ENCODE assay signal across 8 cellular contexts in the genomic region with DNA sequence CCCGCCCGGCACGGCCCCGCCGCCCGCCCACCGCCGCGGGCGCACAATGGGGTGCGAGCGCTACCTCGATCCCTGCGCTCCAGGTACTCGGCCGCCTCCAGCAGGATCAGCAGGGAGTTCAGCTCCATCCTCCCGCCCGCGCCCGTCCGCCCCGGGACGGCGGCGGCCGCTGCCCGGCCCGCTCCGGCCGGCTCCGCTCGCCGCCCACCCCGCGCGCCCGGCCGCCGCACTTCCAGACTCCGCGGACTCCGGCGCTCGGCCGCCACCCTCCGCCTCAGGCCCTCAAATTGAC. TPM values are rescaled to one million over a fixed set of nuclear protein-coding genes. Genes with fewer than 3 reads are reported as not detected.
DNase-seq lines count a peak whose midpoint lies in the region; ATAC-seq and TF ChIP-seq lines count a peak whose summit lies in the region.

A gene with protein sequence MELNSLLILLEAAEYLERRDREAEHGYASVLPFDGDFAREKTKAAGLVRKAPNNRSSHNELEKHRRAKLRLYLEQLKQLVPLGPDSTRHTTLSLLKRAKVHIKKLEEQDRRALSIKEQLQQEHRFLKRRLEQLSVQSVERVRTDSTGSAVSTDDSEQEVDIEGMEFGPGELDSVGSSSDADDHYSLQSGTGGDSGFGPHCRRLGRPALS (minus strand): TSS at position 257 of the 292 bp plus-strand sequence. CDS start 129 bp downstream, at position 128.

- H3K9ac ChIP-seq in ES-I3 (ENCODE audit: low read depth, low read length), result peak within 1 kb of the TSS; percentile 76; the same call in 1 of the 2 replicates

- H3K9me3 ChIP-seq in ES-I3 (ENCODE audit: control insufficient read depth, insufficient read depth, low read length), result no peaks in the 10 kb centered on the region
- H3K9me3 ChIP-seq in body of pancreas, result no peaks in the 10 kb centered on the region

- H3K36me3 ChIP-seq in ES-I3 (ENCODE audit: insufficient read depth, low read length) (no peaks in the 10 kb centered on the region), body of pancreas (replicated peaks in 1 of 2; ENCODE audit: insufficient read depth in 1 of 2, low read depth in 2 of 2) (no peaks in the 10 kb centered on the region)

- WGBS in body of pancreas, 2 donors, result 0% methylated on average over 9 of the region's 46 CpGs; no CpG with 5 or more reads in 1 of the 2 donors

- H3K4me3 ChIP-seq in body of pancreas, result peak within 1 kb of the TSS; percentile 46 to 92

- no peaks in the 10 kb centered on the region for H3K27me3 ChIP-seq in body of pancreas

- no peak for TF ChIP-seq CTCF in body of pancreas (IDR thresholded peaks at IDR 0.05)

- H3K27ac ChIP-seq in body of pancreas (peak within 1 kb of the TSS; percentile 75 to 91 (median 89)), substantia nigra (ENCODE audit: low read depth, low read length, poor library complexity, severe bottlenecking) (peak within 1 kb of the TSS; percentile 90)

- no peaks in the 10 kb centered on the region for H3K4me1 ChIP-seq in ES-I3 (ENCODE audit: insufficient read depth, low read length)
- peaks cover 59% of the 10 kb centered on the region for H3K4me1 ChIP-seq in body of pancreas

- peak; percentile 5 for ATAC-seq in HG03354 (IDR thresholded peaks at IDR 0.05; ENCODE audit: poor library complexity, severe bottlenecking, unreplicated experiment)
- peak; percentile 1 for ATAC-seq in body of pancreas
- ATAC-seq in left colon, result no peak
- ATAC-seq in HG03108 (IDR thresholded peaks at IDR 0.05; ENCODE audit: unreplicated experiment), result no peak

- intact Hi-C loops in body of pancreas (cut with DNase I) (loop anchor here (10.0 kb wide), 1 partner anchor 163 kb away; no protein-coding TSS in a partner anchor), left colon (cut with DNase I, micrococcal nuclease) (loop anchor here in 1 of 2 donors (10.0 kb wide), 1 partner anchor 203 kb away; a partner anchor contains a TSS)

- TF ChIP-seq POLR2A in body of pancreas (IDR thresholded peaks at IDR 0.05), result no peak

- DNase-seq in body of pancreas (no peak), left colon (no peak), substantia nigra (lab: John Stamatoyannopoulos, UW) (no peak), NCI-H1694 treated with DMSO at 0.1 percent for 48 hours (lab: John Stamatoyannopoulos, UW) (no peak), NCI-H1436 (lab: John Stamatoyannopoulos, UW) (no peak)

RNA-seq across cellular contexts. Expression of the gene that starts here (rescaled TPM):
- 10 to 100 TPM; 40.7 to 45.5 TPM for total RNA-seq in body of pancreas
- total RNA-seq in left colon, result 10 to 100 TPM; 33.1 to 49.8 TPM

Comparison
In these comparisons a context has a peak if more than half of its experiments do, and no peak if none do; other contexts are left out.
1. ATAC-seq: peak in HG03354 (single experiment) and body of pancreas (single experiment); none in left colon (single experiment) and HG03108 (single experiment).